In the genomic region with DNA sequence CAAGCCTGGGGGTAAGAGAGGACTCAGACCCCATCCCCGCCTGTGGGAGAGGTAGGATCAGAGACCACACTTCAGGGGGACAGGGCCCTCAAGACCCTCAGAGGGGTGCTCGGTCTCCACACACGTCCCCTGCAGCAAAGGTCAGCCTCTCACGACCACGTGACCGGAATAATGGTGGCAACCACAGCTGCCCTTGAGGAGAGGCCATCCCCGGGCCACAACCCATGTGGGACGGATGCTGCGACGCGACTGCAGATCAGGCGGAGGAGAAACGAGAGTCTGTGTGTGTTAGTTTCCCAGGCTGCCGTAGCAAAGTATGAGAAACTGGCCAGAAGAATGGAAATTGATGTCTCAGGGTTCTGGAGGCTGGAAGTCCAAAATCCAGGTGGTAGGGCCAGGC, we compare ENCODE assay signal across 26 cellular contexts. TPM values are rescaled to one million over a fixed set of nuclear protein-coding genes. Genes with fewer than 3 reads are reported as not detected.
DNase-seq lines count a peak whose midpoint lies in the region; ATAC-seq, FAIRE-seq and TF ChIP-seq lines count a peak whose summit lies in the region.
"Had no signal": no experiment of that assay in that cellular context is flagged by ENCODE, and none has a peak within 500 bp of the region (broad histone marks: within the 10 kb centered on the region; RNA-seq: fewer than 3 reads in every experiment).

No MANE protein-coding gene starts in this region.

- peaks cover 6% of the 10 kb centered on the region; the same call in 1 of the 2 replicates for H3K36me3 Mint-ChIP-seq in WTC11
- H3K36me3 Mint-ChIP-seq in mesothelial cell of epicardium: peaks cover 15% of the 10 kb centered on the region

- intact Hi-C loops in right cardiac atrium (cut with DNase I) (no loop called here), heart right ventricle (cut with DNase I) (no loop called here), gastrocnemius medialis (cut with DNase I; ENCODE audit: low total_unique reads) (no loop called here)

- no peaks in the 10 kb centered on the region for H3K9me3 Mint-ChIP-seq in WTC11
- H3K9me3 Mint-ChIP-seq in mesothelial cell of epicardium: no peaks in the 10 kb centered on the region
- H3K9me3 Mint-ChIP-seq: CD14-positive monocyte; CD4-positive, alpha-beta T cell; CD8-positive, alpha-beta memory T cell had no signal

- no peak for ATAC-seq in right cardiac atrium
- ATAC-seq in heart right ventricle: no peak
- no peak for ATAC-seq in WTC11
- no peak for ATAC-seq in gastrocnemius medialis
- ATAC-seq: A549, GM12878 had no signal

- H3K4me1 Mint-ChIP-seq in WTC11 (no peaks in the 10 kb centered on the region), mesothelial cell of epicardium (no peaks in the 10 kb centered on the region)

- no peak overlapping the region for H3K27ac ChIP-seq in right cardiac atrium (ENCODE audit: low read length)
- no peak overlapping the region for H3K27ac ChIP-seq in heart right ventricle
- H3K27ac ChIP-seq in gastrocnemius medialis: peak overlapping the region in 3 of 4 donors; percentile 94 to 96 (median 95)
- H3K27ac ChIP-seq: A549; BLaER1 treated with 17β-estradiol and CSF1 and Interleukin-3, amounts not matched to agents 10 nM and 100 nM had no signal

- no peaks in the 10 kb centered on the region for H3K4me1 ChIP-seq in right cardiac atrium (ENCODE audit: control insufficient read depth, insufficient read depth, low read length)
- H3K4me1 ChIP-seq in heart right ventricle: peaks cover 0 to 7% (median 0%) of the 10 kb centered on the region in 9 donors
- peaks cover 12 to 37% of the 10 kb centered on the region in 2 donors for H3K4me1 ChIP-seq in gastrocnemius medialis
- H3K4me1 ChIP-seq: A549, BE2C had no signal

- POLR2A ChIA-PET in WTC11 (lab: Charles Lee): no interaction called here

- TF ChIP-seq CTCF in heart right ventricle (IDR thresholded peaks at IDR 0.05) (no peak), WTC11 (IDR thresholded peaks at IDR 0.05) (no peak), mesothelial cell of epicardium (IDR thresholded peaks at IDR 0.05; ENCODE audit: unreplicated experiment) (no peak), gastrocnemius medialis (IDR thresholded peaks at IDR 0.05 in 4 of 5, conservative IDR thresholded peaks at IDR 0.05 in 1 of 5) (no peak)

- TF ChIP-seq POLR2A in gastrocnemius medialis (IDR thresholded peaks at IDR 0.05): no peak

- H3K9me3 ChIP-seq in right cardiac atrium (ENCODE audit: control insufficient read depth, low read length): no peaks in the 10 kb centered on the region
- H3K9me3 ChIP-seq in heart right ventricle: no peaks in the 10 kb centered on the region
- H3K9me3 ChIP-seq in gastrocnemius medialis: no peaks in the 10 kb centered on the region
- H3K9me3 ChIP-seq: A549; BE2C; BLaER1 treated with 17β-estradiol and CSF1 and Interleukin-3, amounts not matched to agents 10 nM and 100 nM had no signal

- H3K27me3 ChIP-seq in right cardiac atrium (ENCODE audit: control insufficient read depth, insufficient read depth) (no peaks in the 10 kb centered on the region), heart right ventricle (no peaks in the 10 kb centered on the region), gastrocnemius medialis (no peaks in the 10 kb centered on the region)
- H3K27me3 ChIP-seq: BE2C; BLaER1 treated with 17β-estradiol and CSF1 and Interleukin-3, amounts not matched to agents 10 nM and 100 nM had no signal

- H3K4me3 ChIP-seq in right cardiac atrium (ENCODE audit: low read length): no peak overlapping the region
- no peak overlapping the region for H3K4me3 ChIP-seq in heart right ventricle
- H3K4me3 ChIP-seq in gastrocnemius medialis: no peak overlapping the region
- H3K4me3 ChIP-seq: A549; BLaER1 treated with 17β-estradiol and CSF1 and Interleukin-3, amounts not matched to agents 10 nM and 100 nM; GM12878 had no signal

- WGBS in right cardiac atrium: 93% methylated on average over 14 of the region's 14 CpGs
- WGBS in heart right ventricle, 2 donors: 90% methylated on average over 14 of the region's 14 CpGs

- H3K27ac Mint-ChIP-seq in WTC11: peak overlapping the region; percentile 84
- peak overlapping the region; percentile 22 for H3K27ac Mint-ChIP-seq in mesothelial cell of epicardium
- H3K27ac Mint-ChIP-seq: CD4-positive, alpha-beta T cell had no signal

- CTCF ChIA-PET in WTC11 (lab: Charles Lee): no interaction called here

- peaks cover 0 to 84% (median 23%) of the 10 kb centered on the region in 9 donors for H3K36me3 ChIP-seq in heart right ventricle
- peaks cover 0 to 24% of the 10 kb centered on the region in 2 donors for H3K36me3 ChIP-seq in gastrocnemius medialis

- DNase-seq in right cardiac atrium: peak in 2 of 3 donors; percentile 32 to 35
- DNase-seq in heart right ventricle: no peak
- DNase-seq in WTC11 (ENCODE audit: low spot score): no peak
- DNase-seq in mesothelial cell of epicardium (ENCODE audit: low spot score in 2 of 2, unreplicated experiment in 2 of 2): no peak
- DNase-seq in gastrocnemius medialis: no peak
- no peak for DNase-seq in globus pallidus (ENCODE audit: low spot score)
- no peak for DNase-seq in GM19239 (ENCODE audit: insufficient read length, low spot score)
- no peak for DNase-seq in UCSD-AML1 (lab: John Stamatoyannopoulos, UW; ENCODE audit: unreplicated experiment)
- DNase-seq: 8988T; ACHN; AML-193; BE2C; CD4-positive, alpha-beta T cell; CD8-positive, alpha-beta memory T cell; DMS 273 treated with DMSO at 0.1 percent for 48 hours; DMS79; EL; GDM1; GOT3; HCEC 1CT had no signal

- H3K4me3 Mint-ChIP-seq in WTC11 (no peak overlapping the region), mesothelial cell of epicardium (no peak overlapping the region)
- H3K4me3 Mint-ChIP-seq: CD14-positive monocyte; CD8-positive, alpha-beta memory T cell had no signal

- H3K27me3 Mint-ChIP-seq in WTC11 (ENCODE audit: low read depth) (no peaks in the 10 kb centered on the region), mesothelial cell of epicardium (ENCODE audit: low read depth) (no peaks in the 10 kb centered on the region)
- H3K27me3 Mint-ChIP-seq: CD4-positive, alpha-beta T cell; CD8-positive, alpha-beta memory T cell had no signal

- no peak for FAIRE-seq in GM19239 (lab: Jason Lieb, UNC)
- FAIRE-seq: A549, D721Med, GM12878, H54 had no signal

- in situ Hi-C loops in gastrocnemius medialis (cut with MboI; ENCODE audit: low sequenced_read_pairs in 4 of 4): no loop called here

TF ChIP-seq in WTC11, 78 proteins besides CTCF, POLR2A, EP300 and RAD21 (continues in another document):
- TF ChIP-seq OVOL2 (CRISPR knock-in tag; IDR thresholded peaks at IDR 0.05; ENCODE audit: borderline replicate concordance): no peak
- no peak for TF ChIP-seq ESRRA (CRISPR knock-in tag; IDR thresholded peaks at IDR 0.05; ENCODE audit: borderline replicate concordance)
- no peak for TF ChIP-seq FOXK1 (CRISPR knock-in tag; IDR thresholded peaks at IDR 0.05)
- TF ChIP-seq, protein P1, sequence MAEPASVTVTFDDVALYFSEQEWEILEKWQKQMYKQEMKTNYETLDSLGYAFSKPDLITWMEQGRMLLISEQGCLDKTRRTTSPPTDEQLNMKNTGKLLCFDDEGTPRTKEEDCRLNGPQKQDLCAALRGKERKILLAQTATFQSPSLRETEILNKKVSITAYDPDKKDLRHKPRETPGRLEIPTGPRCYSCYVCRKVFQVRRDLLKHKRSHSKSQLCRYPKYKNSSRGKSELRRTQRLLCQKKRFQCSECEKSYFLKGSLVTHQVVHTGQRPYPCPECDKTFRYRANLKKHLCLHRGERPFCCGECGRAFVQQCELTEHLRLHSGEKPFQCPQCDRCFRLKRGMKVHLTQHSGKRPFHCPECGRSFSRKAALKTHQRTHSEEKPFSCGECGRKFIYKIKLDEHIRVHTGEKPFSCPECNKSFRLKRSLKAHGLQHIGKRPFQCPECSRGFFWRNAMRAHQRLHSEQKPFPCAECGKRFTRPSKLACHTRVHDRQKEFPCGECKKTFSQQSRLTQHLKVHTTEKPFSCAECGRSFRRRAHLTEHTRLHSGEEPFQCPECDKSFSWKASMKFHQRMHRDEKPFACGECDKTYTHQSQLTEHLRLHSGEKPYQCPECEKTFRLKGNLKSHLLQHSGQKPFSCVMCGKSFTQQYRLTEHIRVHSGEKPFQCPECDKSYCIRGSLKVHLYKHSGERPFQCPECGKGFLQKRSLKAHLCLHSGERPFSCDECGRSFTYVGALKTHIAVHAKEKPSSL (CRISPR knock-in tag; conservative IDR thresholded peaks at IDR 0.05): no peak
- no peak for TF ChIP-seq TCF7 (CRISPR knock-in tag; IDR thresholded peaks at IDR 0.05; ENCODE audit: low read depth)

RNA-seq across cellular contexts. Expression of a gene that starts 8.9 kb away (rescaled TPM):
- total RNA-seq in right cardiac atrium (10 to 100 TPM; 37.8 to 50.4 (median 43.1) TPM), heart right ventricle (100 to 1,000 TPM in 1 of 10 donors, 10 to 100 TPM in 9; 39.7 to 110 (median 54.9) TPM), WTC11 (2021) (80.2 to 81.2 TPM (median 81.2 TPM) in 3 replicates), mesothelial cell of epicardium (103 to 107 TPM (median 105 TPM) in 3 replicates), gastrocnemius medialis (100 to 1,000 TPM in 1 of 4 donors, 10 to 100 TPM in 3; 46.6 to 105 (median 78.7) TPM)
- polyA plus RNA-seq in right cardiac atrium (39.2 TPM), heart right ventricle (100 to 1,000 TPM in 1 of 2 donors, 10 to 100 TPM in 1; 39.5 to 149 TPM)

RNA-seq across cellular contexts. Expression of a gene that starts 13.9 kb away (rescaled TPM):
- total RNA-seq in right cardiac atrium (10 to 100 TPM; 13.2 to 21.3 (median 16.4) TPM), heart right ventricle (10 to 100 TPM; 11.4 to 20.8 (median 14.4) TPM), WTC11 (2021) (35.1 to 36.3 TPM (median 35.7 TPM) in 3 replicates), mesothelial cell of epicardium (23.1 to 25.8 TPM (median 23.2 TPM) in 3 replicates), gastrocnemius medialis (10 to 100 TPM; 14.2 to 35.5 (median 26.0) TPM)
- polyA plus RNA-seq in right cardiac atrium (25.8 TPM), heart right ventricle (10 to 100 TPM; 16.4 to 24.1 TPM)

RNA-seq across cellular contexts. Expression of a gene that starts 23.9 kb away (rescaled TPM):
- 100 to 1,000 TPM; 127 to 146 (median 141) TPM for total RNA-seq in right cardiac atrium
- 134 TPM for polyA plus RNA-seq in right cardiac atrium
- total RNA-seq in heart right ventricle: 100 to 1,000 TPM in 3 of 10 donors, 10 to 100 TPM in 7; 67.8 to 137 (median 90.0) TPM
- 100 to 1,000 TPM; 107 to 220 TPM for polyA plus RNA-seq in heart right ventricle
- 296 to 316 TPM (median 306 TPM) in 3 replicates for total RNA-seq in WTC11 (2021)
- total RNA-seq in mesothelial cell of epicardium: 415 to 431 TPM (median 422 TPM) in 3 replicates
- 10 to 100 TPM; 77.6 to 88.2 (median 87.0) TPM for total RNA-seq in gastrocnemius medialis

RNA-seq across cellular contexts. Expression of a gene that starts 40.3 kb away (rescaled TPM):
- total RNA-seq in right cardiac atrium (100 to 1,000 TPM in 1 of 4 donors, 10 to 100 TPM in 3; 38.6 to 144 (median 42.9) TPM), heart right ventricle (10 to 100 TPM; 24.0 to 43.9 (median 34.6) TPM), WTC11 (2021) (133 to 146 TPM (median 142 TPM) in 3 replicates), mesothelial cell of epicardium (96.6 to 103 TPM (median 97.8 TPM) in 3 replicates), gastrocnemius medialis (10 to 100 TPM; 14.9 to 43.4 (median 21.1) TPM)
- polyA plus RNA-seq in right cardiac atrium (40.8 TPM), heart right ventricle (10 to 100 TPM; 31.8 to 91.7 TPM)

RNA-seq across cellular contexts. Expression of a gene that starts 50.1 kb away (rescaled TPM):
- 10 to 100 TPM; 32.4 to 38.7 (median 36.4) TPM for total RNA-seq in right cardiac atrium
- polyA plus RNA-seq in right cardiac atrium: 40.2 TPM
- 10 to 100 TPM; 26.0 to 51.9 (median 32.4) TPM for total RNA-seq in heart right ventricle
- polyA plus RNA-seq in heart right ventricle: 10 to 100 TPM; 42.6 to 48.1 TPM
- total RNA-seq in WTC11 (2021): 41.9 to 47.8 TPM (median 46.5 TPM) in 3 replicates
- 41.8 to 45.3 TPM (median 42.5 TPM) in 3 replicates for total RNA-seq in mesothelial cell of epicardium
- total RNA-seq in gastrocnemius medialis: 10 to 100 TPM; 23.8 to 56.8 (median 43.4) TPM

Comparison
In these comparisons a context has a peak if more than half of its experiments do, and no peak if none do; other contexts are left out.
1. DNase-seq: peak in right cardiac atrium (2 of 3); none in heart right ventricle (0 of 2), WTC11 (single experiment), mesothelial cell of epicardium (0 of 2), gastrocnemius medialis (0 of 2), globus pallidus (single experiment), GM19239 (single experiment) and UCSD-AML1 (single experiment).
2. H3K27ac ChIP-seq: peak in gastrocnemius medialis (3 of 4); none in right cardiac atrium (single experiment) and heart right ventricle (0 of 10).